Comparison of ENCODE assay signal across 9 cellular contexts in genomic region chr9:21141427-21141882, GRCh38. TPM values are rescaled to one million over a fixed set of nuclear protein-coding genes. Genes with fewer than 3 reads are reported as not detected.
DNase-seq lines count a peak whose midpoint lies in the region; ATAC-seq and TF ChIP-seq lines count a peak whose summit lies in the region.
"Had no signal": no experiment of that assay in that cellular context is flagged by ENCODE, and none has a peak within 500 bp of the region (broad histone marks: within the 10 kb centered on the region; RNA-seq: fewer than 3 reads in every experiment).

Gene IFNW1 (minus strand): TSS chr9:21141832. CDS start chr9:21141570, 262 bp downstream.

- H3K4me3 ChIP-seq in GM23338 (no peak within 1 kb of the TSS), MG63 (no peak within 1 kb of the TSS), Karpas-422 (ENCODE audit: low read length) (no peak within 1 kb of the TSS), hepatocyte (no peak within 1 kb of the TSS)

- H3K27me3 Mint-ChIP-seq in GM23338 (ENCODE audit: insufficient read depth, low read depth, poor library complexity) (no peaks in the 10 kb centered on the region), glutamatergic neuron (ENCODE audit: unreplicated experiment) (no peaks in the 10 kb centered on the region)

- TF ChIP-seq CTCF in GM23338 (conservative IDR thresholded peaks at IDR 0.05; ENCODE audit: low read depth in 2 of 2) (peak; percentile 32 to 54), glutamatergic neuron (IDR thresholded peaks at IDR 0.05; ENCODE audit: partially characterized antibody, unreplicated experiment) (no peak), hepatocyte (IDR thresholded peaks at IDR 0.05; ENCODE audit: poor library complexity) (no peak)

- peak; percentile 43 for DNase-seq in GM23338 (ENCODE audit: low spot score)
- DNase-seq in MG63 = peak; percentile 41
- peak; percentile 28 for DNase-seq in iPS-NIHi11 (ENCODE audit: low spot score)
- DNase-seq in glutamatergic neuron = no peak
- DNase-seq in Karpas-422 = no peak
- no peak for DNase-seq in hepatocyte (ENCODE audit: low spot score)
- DNase-seq in H4 (ENCODE audit: low spot score) = no peak

- H3K27ac ChIP-seq in GM23338 (ENCODE audit: low read depth) = no peak within 1 kb of the TSS
- H3K27ac ChIP-seq in Karpas-422 (ENCODE audit: low read length) = no peak within 1 kb of the TSS
- H3K27ac ChIP-seq in hepatocyte = no peak within 1 kb of the TSS

- H3K79me2 ChIP-seq in GM23338 (replicated peaks; ENCODE audit: insufficient read depth) = no peaks in the 10 kb centered on the region
- no peaks in the 10 kb centered on the region for H3K79me2 ChIP-seq in Karpas-422 (ENCODE audit: low read length)
- H3K79me2 ChIP-seq in hepatocyte = no peaks in the 10 kb centered on the region

- H3K27me3 ChIP-seq in GM23338 (ENCODE audit: insufficient read depth) = no peaks in the 10 kb centered on the region
- H3K27me3 ChIP-seq in MG63 = peaks cover 25% of the 10 kb centered on the region
- no peaks in the 10 kb centered on the region for H3K27me3 ChIP-seq in Karpas-422 (ENCODE audit: low read length)
- no peaks in the 10 kb centered on the region for H3K27me3 ChIP-seq in hepatocyte

- no peaks in the 10 kb centered on the region for H4K20me1 ChIP-seq in GM23338 (replicated peaks; ENCODE audit: insufficient read depth)
- no peaks in the 10 kb centered on the region for H4K20me1 ChIP-seq in Karpas-422 (ENCODE audit: insufficient read depth, low read depth, low read length)
- H4K20me1 ChIP-seq in hepatocyte (ENCODE audit: insufficient read depth, poor library complexity, severe bottlenecking) = no peaks in the 10 kb centered on the region

- H3K9me3 ChIP-seq in MG63 (no peaks in the 10 kb centered on the region), Karpas-422 (ENCODE audit: low read length) (no peaks in the 10 kb centered on the region), hepatocyte (ENCODE audit: low read depth) (no peaks in the 10 kb centered on the region)

- H3K9me3 Mint-ChIP-seq in GM23338 (no peaks in the 10 kb centered on the region), glutamatergic neuron (ENCODE audit: unreplicated experiment) (no peaks in the 10 kb centered on the region)

- H3K9ac ChIP-seq in Karpas-422 (ENCODE audit: low read length) = no peak within 1 kb of the TSS

- no peaks in the 10 kb centered on the region for H3K36me3 Mint-ChIP-seq in GM23338 (ENCODE audit: low read depth)
- H3K36me3 Mint-ChIP-seq in glutamatergic neuron (ENCODE audit: unreplicated experiment) = no peaks in the 10 kb centered on the region

- peaks cover 3% of the 10 kb centered on the region; the same call in 1 of the 3 replicates for H3K4me1 Mint-ChIP-seq in GM23338
- no peaks in the 10 kb centered on the region for H3K4me1 Mint-ChIP-seq in glutamatergic neuron (ENCODE audit: low read depth, unreplicated experiment)

- H3K27ac Mint-ChIP-seq in GM23338 (no peak within 1 kb of the TSS), glutamatergic neuron (ENCODE audit: unreplicated experiment) (no peak within 1 kb of the TSS)

- H3K4me3 Mint-ChIP-seq in GM23338 (no peak within 1 kb of the TSS), glutamatergic neuron (ENCODE audit: unreplicated experiment) (no peak within 1 kb of the TSS)

- H3K36me3 ChIP-seq in GM23338 (ENCODE audit: insufficient read depth) (no peaks in the 10 kb centered on the region), MG63 (no peaks in the 10 kb centered on the region), Karpas-422 (ENCODE audit: insufficient read depth, low read length) (no peaks in the 10 kb centered on the region), hepatocyte (replicated peaks; ENCODE audit: insufficient read depth, low read depth) (no peaks in the 10 kb centered on the region)

- no peak within 1 kb of the TSS for H2AFZ ChIP-seq in GM23338
- no peak within 1 kb of the TSS for H2AFZ ChIP-seq in Karpas-422 (ENCODE audit: low read length)
- H2AFZ ChIP-seq in hepatocyte = no peak within 1 kb of the TSS

- no peak within 1 kb of the TSS for H3K4me2 ChIP-seq in GM23338
- H3K4me2 ChIP-seq in Karpas-422 (ENCODE audit: low read depth, low read length, poor library complexity, severe bottlenecking) = no peak within 1 kb of the TSS
- no peak within 1 kb of the TSS for H3K4me2 ChIP-seq in hepatocyte

- 32% methylated on average over 1 of the region's 1 CpG for WGBS in hepatocyte (ENCODE audit: low lambda C conversion rate, missing lambda C conversion rate)

- ATAC-seq in GM18517 (IDR thresholded peaks at IDR 0.05; ENCODE audit: unreplicated experiment) (peak; percentile 86), GM23338 (peak; percentile 85)

- H3K9me2 ChIP-seq in GM23338 (ENCODE audit: insufficient read depth) (no peaks in the 10 kb centered on the region), Karpas-422 (replicated peaks; ENCODE audit: insufficient read depth, low read length) (no peaks in the 10 kb centered on the region), hepatocyte (replicated peaks; ENCODE audit: insufficient read depth) (no peaks in the 10 kb centered on the region)

- H3F3A ChIP-seq in GM23338 (replicated peaks; ENCODE audit: low read depth) = no peaks in the 10 kb centered on the region

- H3K4me1 ChIP-seq in GM23338 (ENCODE audit: insufficient read depth) (no peaks in the 10 kb centered on the region), Karpas-422 (ENCODE audit: low read length) (no peaks in the 10 kb centered on the region), hepatocyte (ENCODE audit: insufficient read depth) (no peaks in the 10 kb centered on the region)

TF ChIP-seq in GM23338, 12 proteins besides CTCF, POLR2A, EP300 and RAD21 (continues in another document):
- TF ChIP-seq EZH2 (IDR thresholded peaks at IDR 0.05; ENCODE audit: low read depth, unreplicated experiment) (no peak), POLR2AphosphoS5 (IDR thresholded peaks at IDR 0.05; ENCODE audit: low read depth) (no peak), REST (IDR thresholded peaks at IDR 0.05; ENCODE audit: unreplicated experiment) (no peak), EZH2phosphoT487 (IDR thresholded peaks at IDR 0.05; ENCODE audit: unreplicated experiment) (no peak), JUNB (IDR thresholded peaks at IDR 0.05; ENCODE audit: unreplicated experiment) (no peak), STAT1 (IDR thresholded peaks at IDR 0.05; ENCODE audit: unreplicated experiment) (no peak), NANOG (IDR thresholded peaks at IDR 0.05; ENCODE audit: borderline replicate concordance) (no peak)
- TF ChIP-seq, protein P1, sequence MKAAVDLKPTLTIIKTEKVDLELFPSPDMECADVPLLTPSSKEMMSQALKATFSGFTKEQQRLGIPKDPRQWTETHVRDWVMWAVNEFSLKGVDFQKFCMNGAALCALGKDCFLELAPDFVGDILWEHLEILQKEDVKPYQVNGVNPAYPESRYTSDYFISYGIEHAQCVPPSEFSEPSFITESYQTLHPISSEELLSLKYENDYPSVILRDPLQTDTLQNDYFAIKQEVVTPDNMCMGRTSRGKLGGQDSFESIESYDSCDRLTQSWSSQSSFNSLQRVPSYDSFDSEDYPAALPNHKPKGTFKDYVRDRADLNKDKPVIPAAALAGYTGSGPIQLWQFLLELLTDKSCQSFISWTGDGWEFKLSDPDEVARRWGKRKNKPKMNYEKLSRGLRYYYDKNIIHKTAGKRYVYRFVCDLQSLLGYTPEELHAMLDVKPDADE (IDR thresholded peaks at IDR 0.05) = no peak

RNA-seq across cellular contexts. Expression of gene IFNW1, which starts in this region (rescaled TPM):
- not detected in 2 replicates for total RNA-seq in GM23338 (2014; rRNA removed; shearing (Covaris generic))
- polyA plus RNA-seq in GM23338 (2016; fragmentation: Nextera tagmentation; extraction: Ambion mirVana) = not detected in 2 replicates
- not detected in 2 replicates for total RNA-seq in MG63 (2014; rRNA removed; shearing (Covaris generic); ENCODE audit: low replicate concordance)
- not detected for total RNA-seq in glutamatergic neuron (ENCODE audit: unreplicated experiment)
- not detected in 2 replicates for total RNA-seq in Karpas-422 (2014; rRNA removed; shearing (Covaris generic); ENCODE audit: low replicate concordance)
- not detected in 2 replicates for total RNA-seq in hepatocyte
- not detected in 2 replicates for polyA plus RNA-seq in hepatocyte
- total RNA-seq in H4 (2014; rRNA removed; shearing (Covaris generic)) = not detected in 2 replicates
- total RNA-seq: mucosa of gallbladder had no signal

Comparison
In these comparisons a context has a peak if more than half of its experiments do, and no peak if none do; other contexts are left out.
1. Peak in DNase-seq and ATAC-seq in GM23338; RNA of the gene not detected or under 1 TPM.
2. Peak in DNase-seq in MG63; RNA of the gene not detected or under 1 TPM.
3. CTCF ChIP-seq: peak in GM23338 (2 of 2); none in glutamatergic neuron (single experiment) and hepatocyte (single experiment).